ENCODE assay signal across 10 cellular contexts in genomic region chr18:59631583-59632181, GRCh38.
DNase-seq lines count a peak whose midpoint lies in the region; ATAC-seq and TF ChIP-seq lines count a peak whose summit lies in the region.
"Had no signal": no experiment of that assay in that cellular context is flagged by ENCODE, and none has a peak within 500 bp of the region (broad histone marks: within the 10 kb centered on the region; RNA-seq: fewer than 3 reads in every experiment).

No MANE protein-coding gene starts in this region.

- H3K36me3 ChIP-seq in ascending aorta, result no peaks in the 10 kb centered on the region

- H3K4me3 Mint-ChIP-seq in stimulated activated naive CD8-positive, alpha-beta T cell treated with anti-CD3 and anti-CD28 coated beads, Interleukin-15, amount 100 ng/mL, for 72 hours, result no peak overlapping the region

- in situ Hi-C loops in GM13976 (cut with MboI; ENCODE audit: low sequenced_read_pairs, unreplicated experiment), result no loop called here

- no peaks in the 10 kb centered on the region for H3K27me3 ChIP-seq in ascending aorta

- intact Hi-C loops in ascending aorta (cut with DNase I), result loop anchor here (5.0 kb wide), 1 partner anchor 191 kb away; no protein-coding TSS in a partner anchor

- no peaks in the 10 kb centered on the region for H3K9me3 Mint-ChIP-seq in stimulated activated naive CD8-positive, alpha-beta T cell treated with anti-CD3 and anti-CD28 coated beads, Interleukin-15, amount 100 ng/mL, for 72 hours

- no peak overlapping the region for H3K27ac ChIP-seq in ascending aorta

- H3K27me3 Mint-ChIP-seq in stimulated activated naive CD8-positive, alpha-beta T cell treated with anti-CD3 and anti-CD28 coated beads, Interleukin-15, amount 100 ng/mL, for 72 hours, result peaks cover 33% of the 10 kb centered on the region

- H3K4me3 ChIP-seq in ascending aorta, result no peak overlapping the region

- H3K4me1 ChIP-seq in ascending aorta, result no peaks in the 10 kb centered on the region

- H3K27ac Mint-ChIP-seq in stimulated activated naive CD8-positive, alpha-beta T cell treated with anti-CD3 and anti-CD28 coated beads, Interleukin-15, amount 100 ng/mL, for 72 hours, result no peak overlapping the region

- peak; percentile 77 for ATAC-seq in SK-N-SH treated with all-trans-retinoic acid at 6 μM for 48 hours
- ATAC-seq in stimulated activated naive CD8-positive, alpha-beta T cell treated with anti-CD3 and anti-CD28 coated beads, Interleukin-15, Interleukin-2, amounts not matched to agents 100 U/mL and 50 U/mL, for 24 hours, result no peak
- ATAC-seq in stimulated activated naive CD8-positive, alpha-beta T cell treated with anti-CD3 and anti-CD28 coated beads, Interleukin-15, amount 100 ng/mL, for 72 hours, result no peak
- ATAC-seq: esophagus mucosa had no signal

- H3K4me1 Mint-ChIP-seq in stimulated activated naive CD8-positive, alpha-beta T cell treated with anti-CD3 and anti-CD28 coated beads, Interleukin-15, amount 100 ng/mL, for 72 hours, result no peaks in the 10 kb centered on the region

- DNase-seq in AG09319 (ENCODE audit: extremely low read depth, low read depth) (no peak), GM13976 (ENCODE audit: low spot score) (peak; percentile 34), inferior parietal cortex (ENCODE audit: extremely low spot score) (peak; percentile 31), ascending aorta (ENCODE audit: low spot score in 2 of 2) (no peak), activated gamma-delta T cell treated with Interleukin-2 at 50 U/mL for 16 hours (no peak)
- DNase-seq in stimulated activated naive CD8-positive, alpha-beta T cell treated with anti-CD3 and anti-CD28 coated beads, Interleukin-15, Interleukin-2, amounts not matched to agents 100 U/mL and 50 U/mL, for 24 hours, result no peak
- no peak for DNase-seq in stimulated activated naive CD8-positive, alpha-beta T cell treated with anti-CD3 and anti-CD28 coated beads, Interleukin-15, amount 100 ng/mL, for 72 hours
- DNase-seq: stimulated activated CD8-positive, alpha-beta memory T cell treated with anti-CD3 and anti-CD28 coated beads, Interleukin-4, amount 100 ng/mL, for 48 hours had no signal

- TF ChIP-seq CTCF in AG09319 (IDR thresholded peaks at IDR 0.05; ENCODE audit: low read depth, low read length) (peak; percentile 84), GM13976 (IDR thresholded peaks at IDR 0.05; ENCODE audit: borderline replicate concordance, control extremely low read depth, extremely low read depth, insufficient read depth, missing control alignments) (peak; percentile 50), ascending aorta (IDR thresholded peaks at IDR 0.05) (peak in 1 of 3 experiments; percentile 39)

- H3K9me3 ChIP-seq in ascending aorta, result no peaks in the 10 kb centered on the region

TF ChIP-seq in SK-N-SH treated with all-trans-retinoic acid at 6 μM for 48 hours, 23 proteins besides CTCF, POLR2A, EP300 and RAD21:
- TF ChIP-seq PATZ1 (CRISPR knock-in tag; IDR thresholded peaks at IDR 0.05; ENCODE audit: borderline replicate concordance) (no peak), POU6F1 (CRISPR knock-in tag; IDR thresholded peaks at IDR 0.05; ENCODE audit: borderline replicate concordance, low read depth) (no peak), ZC3H10 (CRISPR knock-in tag; IDR thresholded peaks at IDR 0.05) (no peak), TOX (CRISPR knock-in tag; IDR thresholded peaks at IDR 0.05; ENCODE audit: borderline replicate concordance) (no peak), ZNF70 (CRISPR knock-in tag; IDR thresholded peaks at IDR 0.05) (no peak), CSDC2 (CRISPR knock-in tag; IDR thresholded peaks at IDR 0.05) (no peak)

Comparison
In these comparisons a context has a peak if more than half of its experiments do, and no peak if none do; other contexts are left out.
1. DNase-seq: peak in GM13976 (single experiment) and inferior parietal cortex (single experiment); none in AG09319 (single experiment), stimulated activated naive CD8-positive, alpha-beta T cell treated with anti-CD3 and anti-CD28 coated beads, Interleukin-15, Interleukin-2, amounts not matched to agents 100 U/mL and 50 U/mL, for 24 hours (single experiment), stimulated activated naive CD8-positive, alpha-beta T cell treated with anti-CD3 and anti-CD28 coated beads, Interleukin-15, amount 100 ng/mL, for 72 hours (0 of 2), ascending aorta (0 of 2) and activated gamma-delta T cell treated with Interleukin-2 at 50 U/mL for 16 hours (single experiment).